In genomic region chr6:43076928-43077809, GRCh38 we compare ENCODE assay signal across 9 cellular contexts. TPM values are rescaled to one million over a fixed set of nuclear protein-coding genes. Genes with fewer than 3 reads are reported as not detected.
DNase-seq lines count a peak whose midpoint lies in the region; ATAC-seq, FAIRE-seq and TF ChIP-seq lines count a peak whose summit lies in the region.
"Had no signal": no experiment of that assay in that cellular context is flagged by ENCODE, and none has a peak within 500 bp of the region (broad histone marks: within the 10 kb centered on the region; RNA-seq: fewer than 3 reads in every experiment).

No MANE protein-coding gene starts in this region.

- H3K4me1 Mint-ChIP-seq in WTC11 = peaks cover 31% of the 10 kb centered on the region

- TF ChIP-seq POLR2A in gastrocnemius medialis (IDR thresholded peaks at IDR 0.05) = no peak

- H3K4me3 ChIP-seq in AG09309 (ENCODE audit: control insufficient read depth, low read depth, low read length) (peak overlapping the region; percentile 69), gastrocnemius medialis (peak overlapping the region; percentile 40 to 46 (median 46))

- CTCF ChIA-PET in WTC11 (lab: Charles Lee) = interaction anchor here (0.5 to 3.2 kb wide), 19 partner anchors 11 to 166 kb away, joined by 3 to 50 read pairs (median 4); partner anchors contain the start of genes CNPY3, CUL7, DNPH1 and KLC4

- peak overlapping the region; percentile 69 for H3K27ac Mint-ChIP-seq in WTC11

- no peaks in the 10 kb centered on the region for H3K27me3 Mint-ChIP-seq in WTC11 (ENCODE audit: low read depth)

- H3K36me3 ChIP-seq in gastrocnemius medialis = peaks cover 0 to 23% of the 10 kb centered on the region in 2 donors

- peaks cover 9 to 17% (median 13%) of the 10 kb centered on the region in 3 donors for H3K27me3 ChIP-seq in gastrocnemius medialis

- intact Hi-C loops in left ventricle myocardium superior (cut with micrococcal nuclease) (no loop called here), gastrocnemius medialis (cut with DNase I; ENCODE audit: low total_unique reads) (no loop called here)

- FAIRE-seq in HTR-8/SVneo (lab: Jason Lieb, UNC) = peak; percentile 20

- peak overlapping the region; percentile 84 for H3K4me3 Mint-ChIP-seq in WTC11

- DNase-seq in AG09309 (ENCODE audit: low read depth) (no peak), HTR-8/SVneo (ENCODE audit: insufficient read length, low spot score) (no peak), WTC11 (ENCODE audit: low spot score) (peak; percentile 76), left ventricle myocardium superior (no peak), gastrocnemius medialis (no peak), GOT3 (lab: John Stamatoyannopoulos, UW) (no peak), NCI-H187 (lab: John Stamatoyannopoulos, UW) (no peak)

- ATAC-seq in WTC11 (peak; percentile 36), left ventricle myocardium superior (peak; percentile 17), gastrocnemius medialis (no peak), GM18873 (IDR thresholded peaks at IDR 0.05; ENCODE audit: low FRiP score, unreplicated experiment) (no peak)

- no peaks in the 10 kb centered on the region for H3K36me3 Mint-ChIP-seq in WTC11

- in situ Hi-C loops in gastrocnemius medialis (cut with MboI; ENCODE audit: low sequenced_read_pairs in 4 of 4) = no loop called here

- no peak overlapping the region for H3K27ac ChIP-seq in gastrocnemius medialis
- H3K27ac ChIP-seq: neutrophil had no signal

- H3K4me1 ChIP-seq in gastrocnemius medialis = peaks cover 0 to 9% of the 10 kb centered on the region in 2 donors

- POLR2A ChIA-PET in WTC11 (lab: Charles Lee) = interaction anchor here (0.8 to 2.6 kb wide), 13 partner anchors 11 to 105 kb away, joined by 3 to 10 read pairs (median 4); partner anchors contain the start of genes CUL9, KLC4, KLHDC3 and MEA1

- H3K9me3 Mint-ChIP-seq in WTC11 = no peaks in the 10 kb centered on the region

- no peaks in the 10 kb centered on the region for H3K9me3 ChIP-seq in gastrocnemius medialis
- H3K9me3 ChIP-seq: neutrophil had no signal

- TF ChIP-seq CTCF in AG09309 (IDR thresholded peaks at IDR 0.05; ENCODE audit: control insufficient read depth, insufficient read depth, low read depth, low read length, missing control alignments) = no peak
- no peak for TF ChIP-seq CTCF in WTC11 (IDR thresholded peaks at IDR 0.05)
- TF ChIP-seq CTCF in gastrocnemius medialis (IDR thresholded peaks at IDR 0.05 in 4 of 5, conservative IDR thresholded peaks at IDR 0.05 in 1 of 5) = no peak

TF ChIP-seq in WTC11, 78 proteins besides CTCF, POLR2A, EP300 and RAD21:
- TF ChIP-seq ZBTB21 (CRISPR knock-in tag; IDR thresholded peaks at IDR 0.05; ENCODE audit: borderline replicate concordance) (no peak), FOXK1 (CRISPR knock-in tag; IDR thresholded peaks at IDR 0.05) (0 out of 2 replicates have a peak, but pooled peaks have one; percentile 32), SMAD3 (CRISPR knock-in tag; IDR thresholded peaks at IDR 0.05; ENCODE audit: borderline replicate concordance) (no peak), TCF7 (CRISPR knock-in tag; IDR thresholded peaks at IDR 0.05; ENCODE audit: low read depth) (no peak), GRHL2 (CRISPR knock-in tag; IDR thresholded peaks at IDR 0.05; ENCODE audit: insufficient replicate concordance, severe bottlenecking) (no peak), SP1 (CRISPR knock-in tag; conservative IDR thresholded peaks at IDR 0.05) (peak; percentile 49; the same call in 1 of the 2 replicates), ZNF219 (CRISPR knock-in tag; IDR thresholded peaks at IDR 0.05; ENCODE audit: borderline replicate concordance) (no peak), ZBTB43 (CRISPR knock-in tag; IDR thresholded peaks at IDR 0.05) (0 out of 2 replicates have a peak, but pooled peaks have one; percentile 2), TP53 (CRISPR knock-in tag; IDR thresholded peaks at IDR 0.05) (0 out of 2 replicates have a peak, but pooled peaks have one; percentile 13)
- TF ChIP-seq, protein P1, sequence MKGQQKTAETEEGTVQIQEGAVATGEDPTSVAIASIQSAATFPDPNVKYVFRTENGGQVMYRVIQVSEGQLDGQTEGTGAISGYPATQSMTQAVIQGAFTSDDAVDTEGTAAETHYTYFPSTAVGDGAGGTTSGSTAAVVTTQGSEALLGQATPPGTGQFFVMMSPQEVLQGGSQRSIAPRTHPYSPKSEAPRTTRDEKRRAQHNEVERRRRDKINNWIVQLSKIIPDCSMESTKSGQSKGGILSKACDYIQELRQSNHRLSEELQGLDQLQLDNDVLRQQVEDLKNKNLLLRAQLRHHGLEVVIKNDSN (CRISPR knock-in tag; IDR thresholded peaks at IDR 0.05) = peak; percentile 22; the same call in 1 of the 2 replicates
- TF ChIP-seq, protein P2, sequence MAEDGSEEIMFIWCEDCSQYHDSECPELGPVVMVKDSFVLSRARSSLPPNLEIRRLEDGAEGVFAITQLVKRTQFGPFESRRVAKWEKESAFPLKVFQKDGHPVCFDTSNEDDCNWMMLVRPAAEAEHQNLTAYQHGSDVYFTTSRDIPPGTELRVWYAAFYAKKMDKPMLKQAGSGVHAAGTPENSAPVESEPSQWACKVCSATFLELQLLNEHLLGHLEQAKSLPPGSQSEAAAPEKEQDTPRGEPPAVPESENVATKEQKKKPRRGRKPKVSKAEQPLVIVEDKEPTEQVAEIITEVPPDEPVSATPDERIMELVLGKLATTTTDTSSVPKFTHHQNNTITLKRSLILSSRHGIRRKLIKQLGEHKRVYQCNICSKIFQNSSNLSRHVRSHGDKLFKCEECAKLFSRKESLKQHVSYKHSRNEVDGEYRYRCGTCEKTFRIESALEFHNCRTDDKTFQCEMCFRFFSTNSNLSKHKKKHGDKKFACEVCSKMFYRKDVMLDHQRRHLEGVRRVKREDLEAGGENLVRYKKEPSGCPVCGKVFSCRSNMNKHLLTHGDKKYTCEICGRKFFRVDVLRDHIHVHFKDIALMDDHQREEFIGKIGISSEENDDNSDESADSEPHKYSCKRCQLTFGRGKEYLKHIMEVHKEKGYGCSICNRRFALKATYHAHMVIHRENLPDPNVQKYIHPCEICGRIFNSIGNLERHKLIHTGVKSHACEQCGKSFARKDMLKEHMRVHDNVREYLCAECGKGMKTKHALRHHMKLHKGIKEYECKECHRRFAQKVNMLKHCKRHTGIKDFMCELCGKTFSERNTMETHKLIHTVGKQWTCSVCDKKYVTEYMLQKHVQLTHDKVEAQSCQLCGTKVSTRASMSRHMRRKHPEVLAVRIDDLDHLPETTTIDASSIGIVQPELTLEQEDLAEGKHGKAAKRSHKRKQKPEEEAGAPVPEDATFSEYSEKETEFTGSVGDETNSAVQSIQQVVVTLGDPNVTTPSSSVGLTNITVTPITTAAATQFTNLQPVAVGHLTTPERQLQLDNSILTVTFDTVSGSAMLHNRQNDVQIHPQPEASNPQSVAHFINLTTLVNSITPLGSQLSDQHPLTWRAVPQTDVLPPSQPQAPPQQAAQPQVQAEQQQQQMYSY (CRISPR knock-in tag; IDR thresholded peaks at IDR 0.05) = peak; percentile 99
TF ChIP-seq in WTC11: peak in this region for 6.

RNA-seq across cellular contexts. Expression of gene PTK7, which starts 1.1 kb away (rescaled TPM):
- total RNA-seq in WTC11 (2021) = 151 to 165 TPM (median 160 TPM) in 3 replicates
- total RNA-seq in left ventricle myocardium superior = 2.1 TPM
- under 1 TPM; 0.15 to 0.64 (median 0.24) TPM for total RNA-seq in gastrocnemius medialis

RNA-seq across cellular contexts. Expression of gene KLC4, which starts 17.7 kb away (rescaled TPM):
- total RNA-seq in WTC11 (2021) = 31.2 to 36.4 TPM (median 35.7 TPM) in 3 replicates
- 35.9 TPM for total RNA-seq in left ventricle myocardium superior
- total RNA-seq in gastrocnemius medialis = 10 to 100 TPM; 12.2 to 19.3 (median 14.6) TPM

RNA-seq across cellular contexts. Expression of gene MRPL2, which starts 17.9 kb away (rescaled TPM):
- total RNA-seq in WTC11 (2021) (107 to 131 TPM (median 112 TPM) in 3 replicates), left ventricle myocardium superior (116 TPM), gastrocnemius medialis (10 to 100 TPM; 34.1 to 64.9 (median 41.1) TPM)

RNA-seq across cellular contexts. Expression of gene CUL7, which starts 23.5 kb away (rescaled TPM):
- total RNA-seq in WTC11 (2021) (20.8 to 27.9 TPM (median 27.0 TPM) in 3 replicates), left ventricle myocardium superior (9.6 TPM), gastrocnemius medialis (10 to 100 TPM; 11.9 to 21.3 (median 15.4) TPM)

RNA-seq across cellular contexts. Expression of gene RRP36, which starts 55.7 kb away (rescaled TPM):
- 65.6 to 81.0 TPM (median 67.9 TPM) in 3 replicates for total RNA-seq in WTC11 (2021)
- 27.6 TPM for total RNA-seq in left ventricle myocardium superior
- 10 to 100 TPM; 37.7 to 64.3 (median 51.0) TPM for total RNA-seq in gastrocnemius medialis

Comparison
In these comparisons a context has a peak if more than half of its experiments do, and no peak if none do; other contexts are left out.
1. ATAC-seq: peak in WTC11 (single experiment) and left ventricle myocardium superior (single experiment); none in gastrocnemius medialis (0 of 2) and GM18873 (single experiment).
2. RNA of gene PTK7, which starts 1.1 kb away (total RNA-seq): 151 to 165 TPM in WTC11; 2.1 TPM in left ventricle myocardium superior (single experiment) and 0.15 to 0.64 TPM in gastrocnemius medialis; every median in the first group is over 10 times any median in the second.